8 cellular contexts compared by ENCODE assay signal in the genomic region with DNA sequence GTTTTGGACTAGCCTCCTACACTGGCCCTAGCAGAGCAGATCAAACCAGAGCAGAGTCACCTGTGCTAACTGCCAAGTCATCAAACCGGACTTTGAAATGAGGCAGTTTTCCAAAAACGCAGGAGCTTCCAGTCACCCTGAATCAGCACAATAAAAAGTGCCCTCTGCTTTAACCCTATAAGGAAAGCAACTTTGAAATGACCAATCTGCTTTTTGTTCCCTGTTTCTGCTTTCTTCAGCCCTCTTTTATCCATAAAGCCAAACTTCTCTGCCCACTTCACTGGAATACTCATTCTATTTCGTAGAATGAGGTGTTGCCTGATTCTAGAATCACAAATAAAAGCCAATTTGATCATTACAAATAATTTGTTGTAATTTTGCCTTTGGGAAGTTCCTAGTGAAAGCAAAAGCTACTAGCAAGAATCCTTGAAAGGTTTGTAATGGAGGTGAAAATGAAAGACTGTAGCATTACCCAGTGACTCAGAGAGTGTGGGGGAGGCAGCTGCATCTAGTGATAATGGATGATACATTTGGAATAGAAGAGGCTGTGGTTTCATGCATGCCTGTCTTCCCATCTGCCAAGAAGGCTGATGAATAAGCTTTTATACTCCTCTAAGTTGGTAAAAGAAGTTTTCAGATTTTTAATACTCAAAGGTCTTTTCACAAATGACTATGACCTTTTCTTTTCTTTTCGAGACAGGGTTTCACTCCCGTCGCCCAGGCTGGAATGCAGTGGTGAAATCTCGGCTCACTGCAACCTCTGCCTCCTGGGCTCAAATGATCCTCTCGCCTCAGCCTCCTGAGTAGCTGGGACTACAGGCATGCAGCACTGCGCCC. TPM values are rescaled to one million over a fixed set of nuclear protein-coding genes. Genes with fewer than 3 reads are reported as not detected.
DNase-seq lines count a peak whose midpoint lies in the region; ATAC-seq lines count a peak whose summit lies in the region.

No MANE protein-coding gene starts in this region.

- peak overlapping the region; percentile 43 for H3K4me3 Mint-ChIP-seq in activated T-helper 17 cell treated with anti-CD3 and anti-CD28 coated beads, Interleukin-2, amount 50 U/mL, for 72 hours

- peak; percentile 28 for DNase-seq in NCI-H2196 (lab: John Stamatoyannopoulos, UW; ENCODE audit: unreplicated experiment)
- DNase-seq in NCI-H2196 treated with DMSO at 0.1 percent for 48 hours (lab: John Stamatoyannopoulos, UW; ENCODE audit: unreplicated experiment): no peak
- DNase-seq in left ventricle myocardium superior: no peak
- DNase-seq in stimulated activated CD4-positive, alpha-beta T cell treated with anti-CD3 and anti-CD28 coated beads, Interleukin-1b, Interleukin-23, amount 100 ng/mL, for 48 hours: peak; percentile 56
- DNase-seq in SW 1271 (lab: John Stamatoyannopoulos, UW): no peak
- no peak for DNase-seq in GOT3 (lab: John Stamatoyannopoulos, UW)

- H3K27me3 Mint-ChIP-seq in activated T-helper 17 cell treated with anti-CD3 and anti-CD28 coated beads, Interleukin-2, amount 50 U/mL, for 72 hours: no peaks in the 10 kb centered on the region

- peaks cover 10% of the 10 kb centered on the region for H3K4me1 Mint-ChIP-seq in activated T-helper 17 cell treated with anti-CD3 and anti-CD28 coated beads, Interleukin-2, amount 50 U/mL, for 72 hours

- no peaks in the 10 kb centered on the region for H3K36me3 Mint-ChIP-seq in activated T-helper 17 cell treated with anti-CD3 and anti-CD28 coated beads, Interleukin-2, amount 50 U/mL, for 72 hours (ENCODE audit: low read depth)

- ATAC-seq in activated T-helper 17 cell treated with anti-CD3 and anti-CD28 coated beads, Interleukin-2, amount 50 U/mL, for 72 hours (replicated peaks): peak; percentile 99
- ATAC-seq in left ventricle myocardium superior: peak; percentile 66
- no peak for ATAC-seq in GM18498 (IDR thresholded peaks at IDR 0.05; ENCODE audit: unreplicated experiment)

- no peaks in the 10 kb centered on the region for H3K9me3 Mint-ChIP-seq in activated T-helper 17 cell treated with anti-CD3 and anti-CD28 coated beads, Interleukin-2, amount 50 U/mL, for 72 hours

- peak overlapping the region; percentile 51 for H3K27ac Mint-ChIP-seq in activated T-helper 17 cell treated with anti-CD3 and anti-CD28 coated beads, Interleukin-2, amount 50 U/mL, for 72 hours

- intact Hi-C loops in left ventricle myocardium superior (cut with micrococcal nuclease): no loop called here

RNA-seq across cellular contexts. Expression of gene SPAAR, which starts 14.9 kb away (rescaled TPM):
- total RNA-seq in activated T-helper 17 cell treated with anti-CD3 and anti-CD28 coated beads, Interleukin-2, amount 50 U/mL, for 72 hours: not detected
- 9.8 TPM for total RNA-seq in left ventricle myocardium superior

RNA-seq across cellular contexts. Expression of gene HRCT1, which starts 18.1 kb away (rescaled TPM):
- total RNA-seq in activated T-helper 17 cell treated with anti-CD3 and anti-CD28 coated beads, Interleukin-2, amount 50 U/mL, for 72 hours: not detected
- total RNA-seq in left ventricle myocardium superior: 9.0 TPM

RNA-seq across cellular contexts. Expression of gene OR2S2, which starts 33.8 kb away (rescaled TPM):
- total RNA-seq in activated T-helper 17 cell treated with anti-CD3 and anti-CD28 coated beads, Interleukin-2, amount 50 U/mL, for 72 hours: not detected
- total RNA-seq in left ventricle myocardium superior: not detected

RNA-seq across cellular contexts. Expression of gene OR13J1, which starts 53.9 kb away (rescaled TPM):
- not detected for total RNA-seq in activated T-helper 17 cell treated with anti-CD3 and anti-CD28 coated beads, Interleukin-2, amount 50 U/mL, for 72 hours
- not detected for total RNA-seq in left ventricle myocardium superior

Comparison
In these comparisons a context has a peak if more than half of its experiments do, and no peak if none do; other contexts are left out.
1. DNase-seq: peak in NCI-H2196 (single experiment) and stimulated activated CD4-positive, alpha-beta T cell treated with anti-CD3 and anti-CD28 coated beads, Interleukin-1b, Interleukin-23, amount 100 ng/mL, for 48 hours (single experiment); none in NCI-H2196 treated with DMSO at 0.1 percent for 48 hours (single experiment), left ventricle myocardium superior (single experiment), SW 1271 (0 of 2) and GOT3 (single experiment).
2. RNA of gene SPAAR, which starts 14.9 kb away (total RNA-seq): 9.8 TPM in left ventricle myocardium superior (single experiment); not detected in activated T-helper 17 cell treated with anti-CD3 and anti-CD28 coated beads, Interleukin-2, amount 50 U/mL, for 72 hours; every median in the first group is over 10 times any median in the second.